In genomic region chr12:108856428-108857157, GRCh38 we compare ENCODE assay signal across 1 cellular context.
TF ChIP-seq lines count a peak whose summit lies in the region.

No MANE protein-coding gene starts in this region.

TF ChIP-seq in GM23338, 12 proteins besides CTCF, POLR2A, EP300 and RAD21 (continued from another document):
- TF ChIP-seq, protein P1, sequence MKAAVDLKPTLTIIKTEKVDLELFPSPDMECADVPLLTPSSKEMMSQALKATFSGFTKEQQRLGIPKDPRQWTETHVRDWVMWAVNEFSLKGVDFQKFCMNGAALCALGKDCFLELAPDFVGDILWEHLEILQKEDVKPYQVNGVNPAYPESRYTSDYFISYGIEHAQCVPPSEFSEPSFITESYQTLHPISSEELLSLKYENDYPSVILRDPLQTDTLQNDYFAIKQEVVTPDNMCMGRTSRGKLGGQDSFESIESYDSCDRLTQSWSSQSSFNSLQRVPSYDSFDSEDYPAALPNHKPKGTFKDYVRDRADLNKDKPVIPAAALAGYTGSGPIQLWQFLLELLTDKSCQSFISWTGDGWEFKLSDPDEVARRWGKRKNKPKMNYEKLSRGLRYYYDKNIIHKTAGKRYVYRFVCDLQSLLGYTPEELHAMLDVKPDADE (IDR thresholded peaks at IDR 0.05), result no peak
- no peak for TF ChIP-seq JUNB (IDR thresholded peaks at IDR 0.05; ENCODE audit: unreplicated experiment)
- TF ChIP-seq STAT1 (IDR thresholded peaks at IDR 0.05; ENCODE audit: unreplicated experiment), result no peak
- TF ChIP-seq, protein P2, sequence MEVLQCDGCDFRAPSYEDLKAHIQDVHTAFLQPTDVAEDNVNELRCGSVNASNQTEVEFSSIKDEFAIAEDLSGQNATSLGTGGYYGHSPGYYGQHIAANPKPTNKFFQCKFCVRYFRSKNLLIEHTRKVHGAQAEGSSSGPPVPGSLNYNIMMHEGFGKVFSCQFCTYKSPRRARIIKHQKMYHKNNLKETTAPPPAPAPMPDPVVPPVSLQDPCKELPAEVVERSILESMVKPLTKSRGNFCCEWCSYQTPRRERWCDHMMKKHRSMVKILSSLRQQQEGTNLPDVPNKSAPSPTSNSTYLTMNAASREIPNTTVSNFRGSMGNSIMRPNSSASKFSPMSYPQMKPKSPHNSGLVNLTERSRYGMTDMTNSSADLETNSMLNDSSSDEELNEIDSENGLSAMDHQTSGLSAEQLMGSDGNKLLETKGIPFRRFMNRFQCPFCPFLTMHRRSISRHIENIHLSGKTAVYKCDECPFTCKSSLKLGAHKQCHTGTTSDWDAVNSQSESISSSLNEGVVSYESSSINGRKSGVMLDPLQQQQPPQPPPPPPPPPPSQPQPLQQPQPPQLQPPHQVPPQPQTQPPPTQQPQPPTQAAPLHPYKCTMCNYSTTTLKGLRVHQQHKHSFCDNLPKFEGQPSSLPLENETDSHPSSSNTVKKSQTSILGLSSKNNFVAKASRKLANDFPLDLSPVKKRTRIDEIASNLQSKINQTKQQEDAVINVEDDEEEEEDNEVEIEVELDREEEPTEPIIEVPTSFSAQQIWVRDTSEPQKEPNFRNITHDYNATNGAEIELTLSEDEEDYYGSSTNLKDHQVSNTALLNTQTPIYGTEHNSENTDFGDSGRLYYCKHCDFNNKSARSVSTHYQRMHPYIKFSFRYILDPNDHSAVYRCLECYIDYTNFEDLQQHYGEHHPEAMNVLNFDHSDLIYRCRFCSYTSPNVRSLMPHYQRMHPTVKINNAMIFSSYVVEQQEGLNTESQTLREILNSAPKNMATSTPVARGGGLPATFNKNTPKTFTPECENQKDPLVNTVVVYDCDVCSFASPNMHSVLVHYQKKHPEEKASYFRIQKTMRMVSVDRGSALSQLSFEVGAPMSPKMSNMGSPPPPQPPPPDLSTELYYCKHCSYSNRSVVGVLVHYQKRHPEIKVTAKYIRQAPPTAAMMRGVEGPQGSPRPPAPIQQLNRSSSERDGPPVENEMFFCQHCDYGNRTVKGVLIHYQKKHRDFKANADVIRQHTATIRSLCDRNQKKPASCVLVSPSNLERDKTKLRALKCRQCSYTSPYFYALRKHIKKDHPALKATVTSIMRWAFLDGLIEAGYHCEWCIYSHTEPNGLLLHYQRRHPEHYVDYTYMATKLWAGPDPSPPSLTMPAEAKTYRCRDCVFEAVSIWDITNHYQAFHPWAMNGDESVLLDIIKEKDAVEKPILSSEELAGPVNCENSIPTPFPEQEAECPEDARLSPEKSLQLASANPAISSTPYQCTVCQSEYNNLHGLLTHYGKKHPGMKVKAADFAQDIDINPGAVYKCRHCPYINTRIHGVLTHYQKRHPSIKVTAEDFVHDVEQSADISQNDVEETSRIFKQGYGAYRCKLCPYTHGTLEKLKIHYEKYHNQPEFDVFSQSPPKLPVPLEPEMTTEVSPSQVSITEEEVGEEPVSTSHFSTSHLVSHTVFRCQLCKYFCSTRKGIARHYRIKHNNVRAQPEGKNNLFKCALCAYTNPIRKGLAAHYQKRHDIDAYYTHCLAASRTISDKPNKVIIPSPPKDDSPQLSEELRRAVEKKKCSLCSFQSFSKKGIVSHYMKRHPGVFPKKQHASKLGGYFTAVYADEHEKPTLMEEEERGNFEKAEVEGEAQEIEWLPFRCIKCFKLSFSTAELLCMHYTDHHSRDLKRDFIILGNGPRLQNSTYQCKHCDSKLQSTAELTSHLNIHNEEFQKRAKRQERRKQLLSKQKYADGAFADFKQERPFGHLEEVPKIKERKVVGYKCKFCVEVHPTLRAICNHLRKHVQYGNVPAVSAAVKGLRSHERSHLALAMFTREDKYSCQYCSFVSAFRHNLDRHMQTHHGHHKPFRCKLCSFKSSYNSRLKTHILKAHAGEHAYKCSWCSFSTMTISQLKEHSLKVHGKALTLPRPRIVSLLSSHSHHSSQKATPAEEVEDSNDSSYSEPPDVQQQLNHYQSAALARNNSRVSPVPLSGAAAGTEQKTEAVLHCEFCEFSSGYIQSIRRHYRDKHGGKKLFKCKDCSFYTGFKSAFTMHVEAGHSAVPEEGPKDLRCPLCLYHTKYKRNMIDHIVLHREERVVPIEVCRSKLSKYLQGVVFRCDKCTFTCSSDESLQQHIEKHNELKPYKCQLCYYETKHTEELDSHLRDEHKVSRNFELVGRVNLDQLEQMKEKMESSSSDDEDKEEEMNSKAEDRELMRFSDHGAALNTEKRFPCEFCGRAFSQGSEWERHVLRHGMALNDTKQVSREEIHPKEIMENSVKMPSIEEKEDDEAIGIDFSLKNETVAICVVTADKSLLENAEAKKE (CRISPR knock-in tag; IDR thresholded peaks at IDR 0.05), result no peak
- TF ChIP-seq EZH2 (IDR thresholded peaks at IDR 0.05; ENCODE audit: low read depth, unreplicated experiment), result no peak
